Comparison of ENCODE assay signal across 1 cellular context in the genomic region with DNA sequence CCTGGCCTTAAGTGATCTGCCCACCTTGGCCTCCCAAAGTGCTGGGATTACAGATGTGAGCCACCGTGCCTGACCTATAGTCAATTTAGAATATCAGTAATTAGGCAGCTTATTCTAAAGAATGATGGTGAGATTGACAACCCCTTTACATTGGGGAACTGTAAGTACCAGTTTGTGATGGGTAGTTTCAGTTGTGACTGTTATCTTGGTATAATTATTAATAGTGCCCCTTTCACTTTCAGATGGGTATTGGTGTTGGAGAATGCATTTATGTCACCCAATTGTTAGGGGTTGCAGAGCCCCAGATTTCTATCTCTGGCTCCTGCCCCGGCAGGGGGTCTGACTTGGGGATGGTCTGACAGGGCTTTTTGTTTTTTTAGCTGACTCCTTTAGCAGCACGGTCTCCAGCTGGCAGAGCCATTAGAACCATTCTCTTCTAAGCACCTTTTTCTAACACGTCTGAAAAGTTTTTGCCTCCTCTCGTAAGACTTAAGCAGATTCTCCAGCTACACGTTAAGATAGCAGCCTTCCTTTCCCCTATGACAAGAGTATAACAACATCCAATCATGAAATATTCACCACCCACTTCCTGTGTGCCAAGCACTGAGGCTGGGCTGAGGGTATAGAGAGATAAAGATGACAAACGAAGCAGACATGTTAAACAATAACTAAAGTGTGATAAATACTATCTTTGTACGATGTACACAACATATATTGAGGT.
TF ChIP-seq lines count a peak whose summit lies in the region.

No MANE protein-coding gene starts in this region.

TF ChIP-seq in GM23338, 12 proteins besides CTCF, POLR2A, EP300 and RAD21 (continued from another document):
- no peak for TF ChIP-seq ZNF462 (CRISPR knock-in tag; IDR thresholded peaks at IDR 0.05)
